ENCODE assay signal across 1 cellular context in genomic region chr15:41383974-41384749, GRCh38.
TF ChIP-seq lines count a peak whose summit lies in the region.

No MANE protein-coding gene starts in this region.

TF ChIP-seq in HepG2, 621 proteins besides CTCF, POLR2A, EP300 and RAD21:
- TF ChIP-seq, protein P1, sequence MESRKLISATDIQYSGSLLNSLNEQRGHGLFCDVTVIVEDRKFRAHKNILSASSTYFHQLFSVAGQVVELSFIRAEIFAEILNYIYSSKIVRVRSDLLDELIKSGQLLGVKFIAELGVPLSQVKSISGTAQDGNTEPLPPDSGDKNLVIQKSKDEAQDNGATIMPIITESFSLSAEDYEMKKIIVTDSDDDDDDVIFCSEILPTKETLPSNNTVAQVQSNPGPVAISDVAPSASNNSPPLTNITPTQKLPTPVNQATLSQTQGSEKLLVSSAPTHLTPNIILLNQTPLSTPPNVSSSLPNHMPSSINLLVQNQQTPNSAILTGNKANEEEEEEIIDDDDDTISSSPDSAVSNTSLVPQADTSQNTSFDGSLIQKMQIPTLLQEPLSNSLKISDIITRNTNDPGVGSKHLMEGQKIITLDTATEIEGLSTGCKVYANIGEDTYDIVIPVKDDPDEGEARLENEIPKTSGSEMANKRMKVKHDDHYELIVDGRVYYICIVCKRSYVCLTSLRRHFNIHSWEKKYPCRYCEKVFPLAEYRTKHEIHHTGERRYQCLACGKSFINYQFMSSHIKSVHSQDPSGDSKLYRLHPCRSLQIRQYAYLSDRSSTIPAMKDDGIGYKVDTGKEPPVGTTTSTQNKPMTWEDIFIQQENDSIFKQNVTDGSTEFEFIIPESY (CRISPR knock-in tag; IDR thresholded peaks at IDR 0.05), result peak; percentile 71
- TF ChIP-seq ZNF121 (CRISPR knock-in tag; IDR thresholded peaks at IDR 0.05), result peak; percentile 68
- peak; percentile 38; the same call in 1 of the 2 replicates for TF ChIP-seq ZNF770 (CRISPR knock-in tag; IDR thresholded peaks at IDR 0.05)
